13 cellular contexts compared by ENCODE assay signal in the genomic region with DNA sequence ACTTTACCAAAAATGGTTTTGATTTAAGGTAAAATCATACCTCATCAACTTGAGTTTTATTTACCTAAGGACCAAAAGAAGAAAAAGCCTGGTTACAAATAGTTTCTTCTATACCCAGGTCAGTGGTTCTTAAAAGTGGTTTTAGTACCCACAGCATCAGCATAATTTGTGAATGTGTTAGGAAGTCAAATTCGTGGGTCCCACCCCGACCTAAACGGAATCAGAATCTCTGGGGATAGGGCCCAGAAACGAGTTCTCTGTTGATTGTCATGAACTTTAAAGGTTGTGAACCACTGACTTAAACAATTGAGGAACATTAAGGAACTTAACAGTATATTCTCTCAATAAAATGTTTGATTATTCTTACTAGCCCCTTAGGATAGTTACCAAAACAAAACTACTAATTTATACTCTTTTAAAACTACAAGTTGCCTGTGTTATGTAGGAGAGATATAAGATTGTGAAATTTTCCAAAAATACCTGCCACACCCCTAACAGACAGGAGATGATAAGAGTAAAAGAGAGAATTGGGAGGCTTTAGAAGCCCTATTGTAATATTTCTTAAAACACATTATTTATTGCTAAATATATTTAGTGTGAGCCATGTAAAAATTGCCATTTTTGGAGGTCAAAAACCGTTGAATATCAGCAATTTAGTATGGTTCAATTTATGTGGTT. TPM values are rescaled to one million over a fixed set of nuclear protein-coding genes. Genes with fewer than 3 reads are reported as not detected.
A peak's percentile ranks its signal among the peaks of the same experiment; 100 is the strongest.
DNase-seq lines count a peak whose midpoint lies in the region; ATAC-seq and TF ChIP-seq lines count a peak whose summit lies in the region.
"Had no signal": no experiment of that assay in that cellular context is flagged by ENCODE, and none has a peak within 500 bp of the region (broad histone marks: within the 10 kb centered on the region; RNA-seq: fewer than 3 reads in every experiment).

No MANE protein-coding gene starts in this region.

- peaks cover 10% of the 10 kb centered on the region for H3K4me1 Mint-ChIP-seq in endodermal cell

- ATAC-seq in left ventricle myocardium superior (no peak), HG03135 (IDR thresholded peaks at IDR 0.05; ENCODE audit: unreplicated experiment) (no peak)

- H3K9ac ChIP-seq in endodermal cell (ENCODE audit: extremely low read depth, low read length, poor library complexity, severe bottlenecking) = peak overlapping the region; percentile 91

- DNase-seq in left ventricle myocardium inferior = no peak
- no peak for DNase-seq in left ventricle myocardium superior
- no peak for DNase-seq in endodermal cell
- no peak for DNase-seq in vagina (ENCODE audit: extremely low spot score in 2 of 2)
- no peak for DNase-seq in lower leg skin (ENCODE audit: low spot score in 2 of 2)
- no peak for DNase-seq in activated CD4-positive, CD25-positive, alpha-beta regulatory T cell (lab: John Stamatoyannopoulos, UW)
- DNase-seq: activated CD8-positive, alpha-beta memory T cell treated with anti-CD3 and anti-CD28 coated beads, Interleukin-2, amount 50 U/mL, for 4 hours; CD4-positive, alpha-beta T cell; MM.1S; SIG-M5 had no signal

- TF ChIP-seq POLR2A in vagina (IDR thresholded peaks at IDR 0.05) = no peak
- no peak for TF ChIP-seq POLR2A in lower leg skin (IDR thresholded peaks at IDR 0.05)

- WGBS in endodermal cell (ENCODE audit: insufficient coverage in 1 of 2, insufficient read length in 1 of 2), 2 experiments = 60 to 68% methylated on average over 3 to 5 of the region's 5 CpGs
- 51 to 73% methylated on average over 5 of the region's 5 CpGs for WGBS in lower leg skin, 2 donors

- peak overlapping the region; percentile 86 for H3K4me3 Mint-ChIP-seq in endodermal cell
- H3K4me3 Mint-ChIP-seq: CD4-positive, alpha-beta T cell had no signal

- H3K36me3 ChIP-seq in left ventricle myocardium inferior (no peaks in the 10 kb centered on the region), endodermal cell (ENCODE audit: control insufficient read depth, insufficient read depth, low read length) (no peaks in the 10 kb centered on the region), muscle layer of duodenum (ENCODE audit: control insufficient read depth in 1 of 2, insufficient read depth in 2 of 2, low read length in 2 of 2) (no peaks in the 10 kb centered on the region), vagina (no peaks in the 10 kb centered on the region)

- no peaks in the 10 kb centered on the region for H3K36me3 Mint-ChIP-seq in endodermal cell (ENCODE audit: low read depth)

- no peaks in the 10 kb centered on the region for H3K9me3 Mint-ChIP-seq in endodermal cell
- H3K9me3 Mint-ChIP-seq: stimulated activated naive CD8-positive, alpha-beta T cell treated with anti-CD3 and anti-CD28 coated beads, Interleukin-15, Interleukin-2, amounts not matched to agents 100 ng/mL and 50 ng/mL, for 24 hours had no signal

- H3K27ac ChIP-seq in left ventricle myocardium inferior (replicated peaks) = peak overlapping the region; percentile 91
- peak overlapping the region; percentile 91 for H3K27ac ChIP-seq in endodermal cell (ENCODE audit: low read depth, low read length)
- H3K27ac ChIP-seq in muscle layer of duodenum (ENCODE audit: low read length) = peak overlapping the region; percentile 90
- H3K27ac ChIP-seq in vagina = peak overlapping the region; percentile 85

- TF ChIP-seq CTCF in left ventricle myocardium inferior (IDR thresholded peaks at IDR 0.05; ENCODE audit: borderline replicate concordance) (no peak), endodermal cell (conservative IDR thresholded peaks at IDR 0.05) (no peak), vagina (IDR thresholded peaks at IDR 0.05) (no peak), lower leg skin (IDR thresholded peaks at IDR 0.05) (no peak)

- peaks cover 39% of the 10 kb centered on the region for H3K4me1 ChIP-seq in left ventricle myocardium inferior
- no peaks in the 10 kb centered on the region for H3K4me1 ChIP-seq in endodermal cell (ENCODE audit: control insufficient read depth, insufficient read depth, low read length)
- peaks cover 0 to 6% of the 10 kb centered on the region in 2 donors for H3K4me1 ChIP-seq in muscle layer of duodenum (ENCODE audit: control insufficient read depth in 1 of 2, insufficient read depth in 2 of 2, low read length in 2 of 2)
- H3K4me1 ChIP-seq in vagina = peaks cover 9% of the 10 kb centered on the region

- intact Hi-C loops in left ventricle myocardium inferior (cut with micrococcal nuclease) = no loop called here
- intact Hi-C loops in left ventricle myocardium superior (cut with micrococcal nuclease) = no loop called here
- intact Hi-C loops in vagina (cut with DNase I) = no loop called here
- intact Hi-C loops in lower leg skin (cut with DNase I; ENCODE audit: low total_unique reads) = no loop called here

- H3K9me3 ChIP-seq in left ventricle myocardium inferior (replicated peaks) (no peaks in the 10 kb centered on the region), endodermal cell (ENCODE audit: control insufficient read depth, low read length) (no peaks in the 10 kb centered on the region), muscle layer of duodenum (ENCODE audit: control insufficient read depth in 1 of 2, low read length in 2 of 2) (no peaks in the 10 kb centered on the region), vagina (no peaks in the 10 kb centered on the region)

- peaks cover 5% of the 10 kb centered on the region for H3K27me3 Mint-ChIP-seq in endodermal cell (ENCODE audit: insufficient read depth)

- H3K4me3 ChIP-seq in left ventricle myocardium inferior (peak overlapping the region; percentile 86), endodermal cell (ENCODE audit: low read length) (peak overlapping the region; percentile 87), muscle layer of duodenum (ENCODE audit: low read depth in 1 of 2, low read length in 2 of 2) (peak overlapping the region; percentile 64 to 69), vagina (peak overlapping the region; percentile 58 to 59), lower leg skin (ENCODE audit: low read depth, poor library complexity, severe bottlenecking) (no peak overlapping the region)

- H3K27ac Mint-ChIP-seq in endodermal cell = no peak overlapping the region
- H3K27ac Mint-ChIP-seq: CD4-positive, alpha-beta T cell; stimulated activated naive CD8-positive, alpha-beta T cell treated with anti-CD3 and anti-CD28 coated beads, Interleukin-15, Interleukin-2, amounts not matched to agents 100 ng/mL and 50 ng/mL, for 24 hours had no signal

- no peaks in the 10 kb centered on the region for H3K27me3 ChIP-seq in left ventricle myocardium inferior (ENCODE audit: low read depth)
- H3K27me3 ChIP-seq in endodermal cell (ENCODE audit: control insufficient read depth, insufficient read depth, low read length, poor library complexity, severe bottlenecking) = no peaks in the 10 kb centered on the region
- H3K27me3 ChIP-seq in muscle layer of duodenum (ENCODE audit: low read depth, low read length) = no peaks in the 10 kb centered on the region
- H3K27me3 ChIP-seq in vagina = no peaks in the 10 kb centered on the region

RNA-seq across cellular contexts. Expression of gene SLC25A21, which starts 0.7 kb away (rescaled TPM):
- 0.77 TPM for total RNA-seq in left ventricle myocardium inferior
- 0.89 TPM for total RNA-seq in left ventricle myocardium superior
- total RNA-seq in endodermal cell = 1 to 10 TPM; 1.9 TPM
- polyA plus RNA-seq in endodermal cell (2013, experiment 1 of 2) = 2.2 TPM
- polyA plus RNA-seq in endodermal cell (2013, experiment 2 of 2) = 1.6 TPM
- total RNA-seq in vagina = 0.49 TPM
- under 1 TPM in 2 of 4 donors, not detected in 2; 0.08 to 0.29 TPM for total RNA-seq in lower leg skin
- total RNA-seq: CD4-positive, alpha-beta T cell had no signal

RNA-seq across cellular contexts. Expression of gene MIPOL1, which starts 24.7 kb away (rescaled TPM):
- 8.9 TPM for total RNA-seq in left ventricle myocardium inferior
- total RNA-seq in left ventricle myocardium superior = 6.5 TPM
- total RNA-seq in endodermal cell = 10 to 100 TPM; 22.0 to 28.5 TPM
- polyA plus RNA-seq in endodermal cell (2013, experiment 1 of 2) = 9.8 TPM
- 9.7 TPM for polyA plus RNA-seq in endodermal cell (2013, experiment 2 of 2)
- total RNA-seq in vagina = 24.8 TPM
- 1 to 10 TPM; 3.6 to 6.9 (median 5.9) TPM for total RNA-seq in lower leg skin
